ENCODE assay signal across 9 cellular contexts in the genomic region with DNA sequence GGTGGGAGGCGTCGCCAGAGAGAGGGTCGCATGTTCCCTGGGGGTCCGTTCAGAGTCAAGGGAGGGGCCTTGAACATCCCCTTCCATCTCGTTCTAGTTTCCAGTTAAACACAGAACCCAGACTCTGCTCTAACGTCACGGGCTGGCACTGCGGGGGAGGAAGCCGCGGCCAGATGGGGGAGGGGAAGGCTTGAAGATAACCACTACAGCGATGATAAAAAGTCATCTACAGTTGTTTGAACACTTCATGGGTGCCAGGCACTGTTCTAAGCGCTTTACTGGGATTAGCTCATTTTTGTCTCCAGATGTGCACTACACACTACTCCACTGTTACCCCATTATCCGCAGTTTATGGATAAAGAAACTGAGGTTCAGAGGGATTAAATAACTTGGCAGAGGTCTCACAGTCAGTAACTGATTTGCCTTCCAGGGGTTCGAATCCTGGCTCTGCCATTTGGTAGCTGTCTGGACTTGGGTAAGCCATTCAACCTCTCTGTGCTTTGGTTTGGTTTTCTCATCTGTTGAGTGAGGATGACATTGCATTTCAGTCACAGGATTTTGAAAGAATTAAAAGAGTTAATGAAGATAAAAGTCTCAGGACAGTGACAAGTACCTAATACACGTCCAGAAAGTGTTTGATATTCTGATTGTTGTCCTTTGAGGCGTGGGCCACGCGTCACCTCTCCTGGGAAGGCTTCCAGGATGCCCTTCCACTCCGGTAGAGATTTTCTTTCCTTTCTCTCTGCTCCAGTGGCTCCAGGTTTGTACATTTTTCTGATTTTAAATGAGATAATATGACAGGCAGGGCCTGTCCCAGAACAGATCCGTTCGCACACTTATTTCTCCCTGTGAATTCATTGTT. TPM values are rescaled to one million over a fixed set of nuclear protein-coding genes. Genes with fewer than 3 reads are reported as not detected.
DNase-seq lines count a peak whose midpoint lies in the region; ATAC-seq and FAIRE-seq lines count a peak whose summit lies in the region.
"Had no signal": no experiment of that assay in that cellular context is flagged by ENCODE, and none has a peak within 500 bp of the region (broad histone marks: within the 10 kb centered on the region; RNA-seq: fewer than 3 reads in every experiment).

No MANE protein-coding gene starts in this region.

- DNase-seq in Caki2 (ENCODE audit: low read depth): peak; percentile 87
- peak; percentile 83 for DNase-seq in NCI-H510A treated with DMSO at 0.1 percent for 48 hours (lab: John Stamatoyannopoulos, UW)
- no peak for DNase-seq in activated T-helper 1 cell treated with anti-CD3 and anti-CD28 coated beads, Interleukin-12 subunit alpha, Interleukin-12 subunit beta, Interleukin-2, Interleukin-4 antibody, amounts not matched to agents 30 ng/mL and 10 ng/mL and 1 ng/mL, durations not matched to agents 14 hours and 24 hours and 36 hours (ENCODE audit: low spot score)
- DNase-seq in inferior parietal cortex (ENCODE audit: extremely low spot score): peak; percentile 67
- DNase-seq in stimulated activated CD8-positive, alpha-beta memory T cell treated with anti-CD3 and anti-CD28 coated beads, Interleukin-4, amount 100 ng/mL, for 24 hours (ENCODE audit: low read depth): peak; percentile 39
- no peak for DNase-seq in COR-L47 (lab: John Stamatoyannopoulos, UW)
- DNase-seq in GM19239 (ENCODE audit: insufficient read length, low spot score): no peak

- H3K27me3 Mint-ChIP-seq in activated T-helper 1 cell treated with anti-CD3 and anti-CD28 coated beads, Interleukin-12 subunit alpha, Interleukin-12 subunit beta, Interleukin-2, Interleukin-4 antibody, amounts not matched to agents 30 ng/mL and 10 ng/mL and 1 ng/mL, durations not matched to agents 14 hours and 24 hours and 36 hours (ENCODE audit: insufficient read depth): peaks cover 16% of the 10 kb centered on the region

- H3K27ac Mint-ChIP-seq in activated T-helper 1 cell treated with anti-CD3 and anti-CD28 coated beads, Interleukin-12 subunit alpha, Interleukin-12 subunit beta, Interleukin-2, Interleukin-4 antibody, amounts not matched to agents 30 ng/mL and 10 ng/mL and 1 ng/mL, durations not matched to agents 14 hours and 24 hours and 36 hours: peak overlapping the region; percentile 51

- H3K36me3 Mint-ChIP-seq in activated T-helper 1 cell treated with anti-CD3 and anti-CD28 coated beads, Interleukin-12 subunit alpha, Interleukin-12 subunit beta, Interleukin-2, Interleukin-4 antibody, amounts not matched to agents 30 ng/mL and 10 ng/mL and 1 ng/mL, durations not matched to agents 14 hours and 24 hours and 36 hours (ENCODE audit: low read depth): no peaks in the 10 kb centered on the region

- no peak for FAIRE-seq in GM19239 (lab: Jason Lieb, UNC)
- FAIRE-seq: endothelial cell of umbilical vein had no signal

- peaks cover 10% of the 10 kb centered on the region for H3K4me1 Mint-ChIP-seq in activated T-helper 1 cell treated with anti-CD3 and anti-CD28 coated beads, Interleukin-12 subunit alpha, Interleukin-12 subunit beta, Interleukin-2, Interleukin-4 antibody, amounts not matched to agents 30 ng/mL and 10 ng/mL and 1 ng/mL, durations not matched to agents 14 hours and 24 hours and 36 hours (ENCODE audit: low read depth)

- H3K9me3 Mint-ChIP-seq in activated T-helper 1 cell treated with anti-CD3 and anti-CD28 coated beads, Interleukin-12 subunit alpha, Interleukin-12 subunit beta, Interleukin-2, Interleukin-4 antibody, amounts not matched to agents 30 ng/mL and 10 ng/mL and 1 ng/mL, durations not matched to agents 14 hours and 24 hours and 36 hours: no peaks in the 10 kb centered on the region

- in situ Hi-C loops in Caki2 (cut with HindIII; ENCODE audit: low pct_unique_long_range_greater_than_20kb, low sequenced_read_pairs): no loop called here

- ATAC-seq in GM21619 (IDR thresholded peaks at IDR 0.05; ENCODE audit: unreplicated experiment): no peak

- peak overlapping the region; percentile 77 for H3K4me3 Mint-ChIP-seq in activated T-helper 1 cell treated with anti-CD3 and anti-CD28 coated beads, Interleukin-12 subunit alpha, Interleukin-12 subunit beta, Interleukin-2, Interleukin-4 antibody, amounts not matched to agents 30 ng/mL and 10 ng/mL and 1 ng/mL, durations not matched to agents 14 hours and 24 hours and 36 hours

- intact Hi-C loops in activated T-helper 1 cell treated with anti-CD3 and anti-CD28 coated beads, Interleukin-12 subunit alpha, Interleukin-12 subunit beta, Interleukin-2, Interleukin-4 antibody, amounts not matched to agents 30 ng/mL and 10 ng/mL and 1 ng/mL, durations not matched to agents 14 hours and 24 hours and 36 hours (cut with micrococcal nuclease): loop anchor here (2.0 kb wide), 1 partner anchor 16 kb away; no protein-coding TSS in a partner anchor

RNA-seq across cellular contexts. Expression of a gene that starts 0.8 kb away (rescaled TPM):
- total RNA-seq in Caki2 (2014; rRNA removed; shearing (Covaris generic); ENCODE audit: low replicate concordance): 29.3 and 65.1 TPM in 2 replicates
- total RNA-seq in activated T-helper 1 cell treated with anti-CD3 and anti-CD28 coated beads, Interleukin-12 subunit alpha, Interleukin-12 subunit beta, Interleukin-2, Interleukin-4 antibody, amounts not matched to agents 30 ng/mL and 10 ng/mL and 1 ng/mL, durations not matched to agents 14 hours and 24 hours and 36 hours: 0.10 and 0.34 TPM in 2 replicates
- total RNA-seq: endothelial cell of umbilical vein had no signal

RNA-seq across cellular contexts. Expression of a gene that starts 13.2 kb away (rescaled TPM):
- total RNA-seq in Caki2 (2014; rRNA removed; shearing (Covaris generic); ENCODE audit: low replicate concordance): 5.4 and 6.2 TPM in 2 replicates
- 0.16 and 0.17 TPM in 2 replicates for total RNA-seq in activated T-helper 1 cell treated with anti-CD3 and anti-CD28 coated beads, Interleukin-12 subunit alpha, Interleukin-12 subunit beta, Interleukin-2, Interleukin-4 antibody, amounts not matched to agents 30 ng/mL and 10 ng/mL and 1 ng/mL, durations not matched to agents 14 hours and 24 hours and 36 hours
- total RNA-seq: endothelial cell of umbilical vein had no signal

RNA-seq across cellular contexts. Expression of a gene that starts 48.9 kb away (rescaled TPM):
- 48.3 and 57.9 TPM in 2 replicates for total RNA-seq in Caki2 (2014; rRNA removed; shearing (Covaris generic); ENCODE audit: low replicate concordance)
- 121 and 133 TPM in 2 replicates for total RNA-seq in activated T-helper 1 cell treated with anti-CD3 and anti-CD28 coated beads, Interleukin-12 subunit alpha, Interleukin-12 subunit beta, Interleukin-2, Interleukin-4 antibody, amounts not matched to agents 30 ng/mL and 10 ng/mL and 1 ng/mL, durations not matched to agents 14 hours and 24 hours and 36 hours

RNA-seq across cellular contexts. Expression of a gene that starts 49.2 kb away (rescaled TPM):
- 37.1 and 53.0 TPM in 2 replicates for total RNA-seq in Caki2 (2014; rRNA removed; shearing (Covaris generic); ENCODE audit: low replicate concordance)
- total RNA-seq in activated T-helper 1 cell treated with anti-CD3 and anti-CD28 coated beads, Interleukin-12 subunit alpha, Interleukin-12 subunit beta, Interleukin-2, Interleukin-4 antibody, amounts not matched to agents 30 ng/mL and 10 ng/mL and 1 ng/mL, durations not matched to agents 14 hours and 24 hours and 36 hours: 27.1 and 31.4 TPM in 2 replicates

Comparison
In these comparisons a context has a peak if more than half of its experiments do, and no peak if none do; other contexts are left out.
1. DNase-seq: peak in Caki2 (single experiment), NCI-H510A treated with DMSO at 0.1 percent for 48 hours (single experiment), inferior parietal cortex (single experiment) and stimulated activated CD8-positive, alpha-beta memory T cell treated with anti-CD3 and anti-CD28 coated beads, Interleukin-4, amount 100 ng/mL, for 24 hours (single experiment); none in activated T-helper 1 cell treated with anti-CD3 and anti-CD28 coated beads, Interleukin-12 subunit alpha, Interleukin-12 subunit beta, Interleukin-2, Interleukin-4 antibody, amounts not matched to agents 30 ng/mL and 10 ng/mL and 1 ng/mL, durations not matched to agents 14 hours and 24 hours and 36 hours (single experiment), COR-L47 (single experiment) and GM19239 (single experiment).
2. RNA of a gene that starts 0.8 kb away (total RNA-seq): 29.3 to 65.1 TPM in Caki2; 0.10 to 0.34 TPM in activated T-helper 1 cell treated with anti-CD3 and anti-CD28 coated beads, Interleukin-12 subunit alpha, Interleukin-12 subunit beta, Interleukin-2, Interleukin-4 antibody, amounts not matched to agents 30 ng/mL and 10 ng/mL and 1 ng/mL, durations not matched to agents 14 hours and 24 hours and 36 hours; every median in the first group is over 10 times any median in the second.